Comparison of ENCODE assay signal across 1 cellular context in genomic region chr12:58540480-58541299, GRCh38.
TF ChIP-seq lines count a peak whose summit lies in the region.

No MANE protein-coding gene starts in this region.

TF ChIP-seq in GM23338, 12 proteins besides CTCF, POLR2A, EP300 and RAD21 (continued from another document):
- TF ChIP-seq REST (IDR thresholded peaks at IDR 0.05; ENCODE audit: unreplicated experiment) (no peak), EZH2phosphoT487 (IDR thresholded peaks at IDR 0.05; ENCODE audit: unreplicated experiment) (no peak), CREB1 (CRISPR knock-in tag; IDR thresholded peaks at IDR 0.05; ENCODE audit: low read depth) (no peak)
- TF ChIP-seq, protein P1, sequence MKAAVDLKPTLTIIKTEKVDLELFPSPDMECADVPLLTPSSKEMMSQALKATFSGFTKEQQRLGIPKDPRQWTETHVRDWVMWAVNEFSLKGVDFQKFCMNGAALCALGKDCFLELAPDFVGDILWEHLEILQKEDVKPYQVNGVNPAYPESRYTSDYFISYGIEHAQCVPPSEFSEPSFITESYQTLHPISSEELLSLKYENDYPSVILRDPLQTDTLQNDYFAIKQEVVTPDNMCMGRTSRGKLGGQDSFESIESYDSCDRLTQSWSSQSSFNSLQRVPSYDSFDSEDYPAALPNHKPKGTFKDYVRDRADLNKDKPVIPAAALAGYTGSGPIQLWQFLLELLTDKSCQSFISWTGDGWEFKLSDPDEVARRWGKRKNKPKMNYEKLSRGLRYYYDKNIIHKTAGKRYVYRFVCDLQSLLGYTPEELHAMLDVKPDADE (IDR thresholded peaks at IDR 0.05): no peak
